24 cellular contexts compared by ENCODE assay signal in genomic region chr2:26980971-26981370, GRCh38.
"Had no signal": no experiment of that assay in that cellular context is flagged by ENCODE, and none has a peak within 500 bp of the region (broad histone marks: within the 10 kb centered on the region; RNA-seq: fewer than 3 reads in every experiment).

No MANE protein-coding gene starts in this region.

- H3K4me3 Mint-ChIP-seq: activated CD8-positive, alpha-beta T cell treated with anti-CD3 and anti-CD28 coated beads, Interleukin-2, amount 10 ng/mL, durations not matched to agents 7 days and 5 days; activated naive CD4-positive, alpha-beta T cell treated with anti-CD3 and anti-CD28 coated beads, Interleukin-2, amount 50 U/mL, for 24 hours had no signal

- DNase-seq: activated CD4-positive, alpha-beta T cell treated with anti-CD3 and anti-CD28 coated beads for 4 hours; activated CD8-positive, alpha-beta memory T cell treated with anti-CD3 and anti-CD28 coated beads, Interleukin-2, amount 50 U/mL, for 48 hours; activated CD8-positive, alpha-beta T cell treated with anti-CD3 and anti-CD28 coated beads, Interleukin-2, amount 10 ng/mL, durations not matched to agents 7 days and 5 days; activated effector memory CD4-positive, alpha-beta T cell treated with Interleukin-2 at 50 U/mL for 16 hours; activated naive CD4-positive, alpha-beta T cell; activated T-cell treated with anti-CD3 and anti-CD28 coated beads, Interleukin-2, amount 50 U/mL, for 1 hour; amniotic stem cell; brain microvascular endothelial cell; MG63; MV-4-11; NCI-H1092 treated with DMSO at 0.1 percent for 48 hours; NCI-H1436 treated with DMSO at 0.1 percent for 48 hours; NCI-H187; NCI-H2081; NCI-H510A treated with DMSO at 0.1 percent for 48 hours; NCI-H69; NK-92 treated with Interleukin-12 subunit alpha and Interleukin-12 subunit beta, amount 100 ng/mL, for 24 hours; OCI-M1; RPMI8226; SK-N-SH had no signal

- H3K9me3 ChIP-seq: MG63, SK-N-SH had no signal

- H3K27me3 Mint-ChIP-seq: activated naive CD4-positive, alpha-beta T cell treated with anti-CD3 and anti-CD28 coated beads, Interleukin-2, amount 50 U/mL, for 24 hours had no signal

- H3K27me3 ChIP-seq: MG63 had no signal

- H3K4me3 ChIP-seq: MG63 had no signal

- H3K27ac Mint-ChIP-seq: activated CD8-positive, alpha-beta T cell treated with anti-CD3 and anti-CD28 coated beads, Interleukin-2, amount 10 ng/mL, durations not matched to agents 7 days and 5 days; activated naive CD4-positive, alpha-beta T cell treated with anti-CD3 and anti-CD28 coated beads, Interleukin-2, amount 50 U/mL, for 24 hours had no signal

- H3K36me3 ChIP-seq: brain microvascular endothelial cell had no signal

- H3K36me3 Mint-ChIP-seq: activated naive CD4-positive, alpha-beta T cell treated with anti-CD3 and anti-CD28 coated beads, Interleukin-2, amount 50 U/mL, for 24 hours had no signal

- ATAC-seq: activated CD4-positive, CD25-positive, alpha-beta regulatory T cell treated with anti-CD3 and anti-CD28 coated beads, Interleukin-2, amount 50 U/mL, for 24 hours; Panc1; Right ventricle myocardium inferior had no signal

- H3K27ac ChIP-seq: brain microvascular endothelial cell had no signal

- H3K4me1 Mint-ChIP-seq: activated naive CD4-positive, alpha-beta T cell treated with anti-CD3 and anti-CD28 coated beads, Interleukin-2, amount 50 U/mL, for 24 hours had no signal

- H3K4me2 ChIP-seq: SK-N-SH had no signal

- H3K9ac ChIP-seq: SK-N-SH had no signal

- H3K9me3 Mint-ChIP-seq: activated naive CD4-positive, alpha-beta T cell treated with anti-CD3 and anti-CD28 coated beads, Interleukin-2, amount 50 U/mL, for 24 hours had no signal
